In genomic region chr10:103445767-103446567, GRCh38 we compare ENCODE assay signal across 12 cellular contexts. TPM values are rescaled to one million over a fixed set of nuclear protein-coding genes. Genes with fewer than 3 reads are reported as not detected.
DNase-seq lines count a peak whose midpoint lies in the region; FAIRE-seq and TF ChIP-seq lines count a peak whose summit lies in the region.
"Had no signal": no experiment of that assay in that cellular context is flagged by ENCODE, and none has a peak within 500 bp of the region (broad histone marks: within the 10 kb centered on the region; RNA-seq: fewer than 3 reads in every experiment).

No MANE protein-coding gene starts in this region.

- TF ChIP-seq CTCF in liver (IDR thresholded peaks at IDR 0.05; ENCODE audit: low read depth, low read length, missing input control) = no peak
- no peak for TF ChIP-seq CTCF in testis (IDR thresholded peaks at IDR 0.05)

- peak; percentile 76 for DNase-seq in M059J (ENCODE audit: low read depth)
- DNase-seq in cerebellum (ENCODE audit: low spot score) = peak; percentile 21
- peak; percentile 79 for DNase-seq in testis
- no peak for DNase-seq in GM19238 (ENCODE audit: insufficient read length, low spot score)
- DNase-seq in superior temporal gyrus (ENCODE audit: extremely low spot score) = no peak
- no peak for DNase-seq in HTR-8/SVneo (ENCODE audit: insufficient read length, low spot score)
- DNase-seq in SW480 (ENCODE audit: low spot score) = no peak
- DNase-seq: cortex of kidney; NCI-H1417; stimulated activated naive CD4-positive, alpha-beta T cell treated with Interleukin-2 at 50 U/mL for 16 hours had no signal

- FAIRE-seq in HTR-8/SVneo (lab: Jason Lieb, UNC) = no peak

- TF ChIP-seq POLR2A in testis (IDR thresholded peaks at IDR 0.05) = no peak

- WGBS in liver = 83% methylated on average over 12 of the region's 12 CpGs
- WGBS in testis, 2 donors = 31 to 44% methylated on average over 11 to 12 of the region's 12 CpGs

- H3K9ac ChIP-seq in liver (ENCODE audit: low read depth in 1 of 2, low read length in 2 of 2) = no peak overlapping the region

- H3K9me3 ChIP-seq in liver (ENCODE audit: control insufficient read depth in 4 of 4, low read length in 3 of 4) (no peaks in the 10 kb centered on the region), testis (no peaks in the 10 kb centered on the region)
- H3K9me3 ChIP-seq: neutrophil had no signal

- H3K27me3 ChIP-seq in liver (ENCODE audit: control insufficient read depth in 4 of 4, insufficient read depth in 4 of 4, low read length in 3 of 4) = no peaks in the 10 kb centered on the region
- no peaks in the 10 kb centered on the region for H3K27me3 ChIP-seq in testis

- H3K27ac ChIP-seq in liver (ENCODE audit: low read depth in 1 of 2, low read length in 2 of 2) = peak overlapping the region; percentile 40 to 63
- H3K27ac ChIP-seq in testis = peak overlapping the region; percentile 70 to 83
- H3K27ac ChIP-seq: neutrophil had no signal

- TF ChIP-seq RAD21 in liver (IDR thresholded peaks at IDR 0.05) = no peak

- no peak overlapping the region for H3K4me3 ChIP-seq in liver (ENCODE audit: low read depth in 1 of 3, low read length in 3 of 3)
- no peak overlapping the region for H3K4me3 ChIP-seq in testis

- H3K4me1 ChIP-seq in liver (ENCODE audit: control insufficient read depth in 4 of 4, insufficient read depth in 4 of 4, low read length in 3 of 4) = peaks cover 0 to 4% (median 0%) of the 10 kb centered on the region in 4 donors
- H3K4me1 ChIP-seq in testis = peaks cover 75% of the 10 kb centered on the region

- intact Hi-C loops in testis (cut with DNase I; ENCODE audit: low total_unique reads) = no loop called here

- H3K36me3 ChIP-seq in liver (ENCODE audit: control insufficient read depth in 4 of 4, insufficient read depth in 3 of 4, low read depth in 1 of 4, low read length in 3 of 4) (peaks cover 4 to 63% (median 36%) of the 10 kb centered on the region in 4 donors), testis (ENCODE audit: low read depth, missing control alignments) (no peaks in the 10 kb centered on the region)

TF ChIP-seq in liver, 16 proteins besides CTCF, POLR2A, EP300 and RAD21:
- no peak for TF ChIP-seq FOXA1 (IDR thresholded peaks at IDR 0.05)
- TF ChIP-seq RXRA (IDR thresholded peaks at IDR 0.05) = peak in 1 of 2 donors; percentile 6
- peak; percentile 89 for TF ChIP-seq NR2F2 (IDR thresholded peaks at IDR 0.05)
- TF ChIP-seq GABPA (IDR thresholded peaks at IDR 0.05 in 1 of 2, conservative IDR thresholded peaks at IDR 0.05 in 1 of 2) = no peak
- no peak for TF ChIP-seq JUND (IDR thresholded peaks at IDR 0.05)
- TF ChIP-seq MAX (IDR thresholded peaks at IDR 0.05) = no peak
- TF ChIP-seq EGR1 (IDR thresholded peaks at IDR 0.05; ENCODE audit: low read depth in 2 of 2) = no peak
- TF ChIP-seq SP1 (IDR thresholded peaks at IDR 0.05) = peak; percentile 20
- TF ChIP-seq FOXA2 (IDR thresholded peaks at IDR 0.05) = no peak
- TF ChIP-seq, protein P1, sequence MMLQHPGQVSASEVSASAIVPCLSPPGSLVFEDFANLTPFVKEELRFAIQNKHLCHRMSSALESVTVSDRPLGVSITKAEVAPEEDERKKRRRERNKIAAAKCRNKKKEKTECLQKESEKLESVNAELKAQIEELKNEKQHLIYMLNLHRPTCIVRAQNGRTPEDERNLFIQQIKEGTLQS (IDR thresholded peaks at IDR 0.05) = no peak

RNA-seq across cellular contexts. Expression of gene CALHM2, which starts 6.2 kb away (rescaled TPM):
- total RNA-seq in M059J (2014; rRNA removed; shearing (Covaris generic)) = 33.3 and 37.7 TPM in 2 replicates
- 4.9 TPM for total RNA-seq in cerebellum
- 1 to 10 TPM; 1.6 to 3.7 TPM for total RNA-seq in liver
- polyA plus RNA-seq in liver = 1 to 10 TPM; 2.7 to 5.0 TPM
- total RNA-seq in testis = 10 to 100 TPM; 53.1 to 78.6 TPM
- polyA plus RNA-seq in testis (ENCODE audit: insufficient read depth, low read depth, low replicate concordance) = 43.5 TPM

RNA-seq across cellular contexts. Expression of gene CALHM1, which starts 12.7 kb away (rescaled TPM):
- total RNA-seq in M059J (2014; rRNA removed; shearing (Covaris generic)) = not detected in 2 replicates
- total RNA-seq in cerebellum (not detected), liver (not detected), testis (under 1 TPM; 0.24 to 0.50 TPM)
- polyA plus RNA-seq in liver (not detected), testis (ENCODE audit: insufficient read depth, low read depth, low replicate concordance) (not detected)

RNA-seq across cellular contexts. Expression of gene CALHM3, which starts 33.1 kb away (rescaled TPM):
- total RNA-seq in M059J (2014; rRNA removed; shearing (Covaris generic)) = 0.39 TPM in 1 of 2 replicates, not detected in the other
- total RNA-seq in cerebellum = not detected
- total RNA-seq in liver = under 1 TPM in 1 of 2 donors, not detected in 1; 0.14 TPM
- not detected for polyA plus RNA-seq in liver
- total RNA-seq in testis = under 1 TPM; 0.39 to 0.93 TPM
- 0.88 TPM for polyA plus RNA-seq in testis (ENCODE audit: insufficient read depth, low read depth, low replicate concordance)

RNA-seq across cellular contexts. Expression of gene NEURL1, which starts 47.5 kb away (rescaled TPM):
- 4.5 and 19.9 TPM in 2 replicates for total RNA-seq in M059J (2014; rRNA removed; shearing (Covaris generic))
- total RNA-seq in cerebellum = 16.8 TPM
- total RNA-seq in liver = 1 to 10 TPM in 1 of 2 donors, under 1 TPM in 1; 0.17 to 3.9 TPM
- 1 to 10 TPM in 1 of 2 donors, under 1 TPM in 1; 0.11 to 1.3 TPM for polyA plus RNA-seq in liver
- total RNA-seq in testis = 10 to 100 TPM; 17.8 to 21.9 TPM
- polyA plus RNA-seq in testis (ENCODE audit: insufficient read depth, low read depth, low replicate concordance) = 19.8 TPM

RNA-seq across cellular contexts. Expression of gene PDCD11, which starts 49.5 kb away (rescaled TPM):
- total RNA-seq in M059J (2014; rRNA removed; shearing (Covaris generic)) = 16.3 and 16.5 TPM in 2 replicates
- total RNA-seq in cerebellum = 22.3 TPM
- total RNA-seq in liver = 10 to 100 TPM; 11.1 to 20.9 TPM
- 1 to 10 TPM; 8.3 to 8.5 TPM for polyA plus RNA-seq in liver
- total RNA-seq in testis = 10 to 100 TPM; 50.7 to 54.9 TPM
- polyA plus RNA-seq in testis (ENCODE audit: insufficient read depth, low read depth, low replicate concordance) = 47.3 TPM

Comparison
In these comparisons a context has a peak if more than half of its experiments do, and no peak if none do; other contexts are left out.
1. DNase-seq: peak in M059J (single experiment), cerebellum (single experiment) and testis (single experiment); none in GM19238 (single experiment), superior temporal gyrus (single experiment), HTR-8/SVneo (single experiment) and SW480 (single experiment).